In genomic region chr3:20197775-20198174, GRCh38 we compare ENCODE assay signal across 18 cellular contexts. TPM values are rescaled to one million over a fixed set of nuclear protein-coding genes. Genes with fewer than 3 reads are reported as not detected.
A peak's percentile ranks its signal among the peaks of the same experiment; 100 is the strongest.
DNase-seq lines count a peak whose midpoint lies in the region; ATAC-seq and TF ChIP-seq lines count a peak whose summit lies in the region.
"Had no signal": no experiment of that assay in that cellular context is flagged by ENCODE, and none has a peak within 500 bp of the region (broad histone marks: within the 10 kb centered on the region; RNA-seq: fewer than 3 reads in every experiment).

No MANE protein-coding gene starts in this region.

- peak; percentile 0 for DNase-seq in DMS53 (lab: John Stamatoyannopoulos, UW)
- no peak for DNase-seq in DMS53 treated with DMSO at 0.1 percent for 48 hours (lab: John Stamatoyannopoulos, UW; ENCODE audit: unreplicated experiment)
- no peak for DNase-seq in RWPE2 (ENCODE audit: low spot score)
- peak; percentile 58 for DNase-seq in epithelial cell of esophagus (ENCODE audit: low read depth)
- DNase-seq in renal cortical epithelial cell (ENCODE audit: low read depth) = peak; percentile 57
- DNase-seq in occipital lobe (lab: John Stamatoyannopoulos, UW) = no peak
- no peak for DNase-seq in NCI-H1417 treated with DMSO at 0.1 percent for 48 hours (lab: John Stamatoyannopoulos, UW)
- DNase-seq: DMS153, GM23248, Kasumi-1, MV-4-11, NCI-H1436, NCI-H2029 treated with DMSO at 0.1 percent for 48 hours, NCI-H510A treated with DMSO at 0.1 percent for 48 hours had no signal

- H3K27ac ChIP-seq in RWPE2 (ENCODE audit: poor library complexity, severe bottlenecking) = no peak overlapping the region
- H3K27ac ChIP-seq: 22Rv1, BLaER1, GM23248, RWPE1 had no signal

- no peak for TF ChIP-seq CTCF in RWPE2 (IDR thresholded peaks at IDR 0.05; ENCODE audit: poor library complexity, severe bottlenecking)
- TF ChIP-seq CTCF in epithelial cell of esophagus (IDR thresholded peaks at IDR 0.05; ENCODE audit: insufficient read depth, low read depth, low read length, missing control alignments) = no peak

- no peaks in the 10 kb centered on the region for H3K36me3 ChIP-seq in RWPE2 (ENCODE audit: low read depth)
- H3K36me3 ChIP-seq: BLaER1 had no signal

- peak; percentile 35; the same call in 2 of the 3 replicates for ATAC-seq in RWPE2 (ENCODE audit: low read depth)
- no peak for ATAC-seq in HG02642 (IDR thresholded peaks at IDR 0.05; ENCODE audit: poor library complexity, unreplicated experiment)

- H3K27me3 ChIP-seq in RWPE2 (ENCODE audit: insufficient read depth, poor library complexity, severe bottlenecking) = no peaks in the 10 kb centered on the region
- H3K27me3 ChIP-seq: BLaER1 had no signal

- no peaks in the 10 kb centered on the region for H3K4me1 ChIP-seq in RWPE2 (ENCODE audit: insufficient read depth, poor library complexity, severe bottlenecking)
- H3K4me1 ChIP-seq: BLaER1 had no signal

- no peak overlapping the region for H3K4me3 ChIP-seq in RWPE2 (ENCODE audit: severe bottlenecking)
- H3K4me3 ChIP-seq in epithelial cell of esophagus (ENCODE audit: low read length) = no peak overlapping the region
- H3K4me3 ChIP-seq: BLaER1, GM23248 had no signal

- H3K9me3 ChIP-seq in RWPE2 (ENCODE audit: severe bottlenecking) = no peaks in the 10 kb centered on the region
- H3K9me3 ChIP-seq: BLaER1 had no signal

RNA-seq across cellular contexts. Expression of gene SGO1, which starts 11.8 kb away (rescaled TPM):
- total RNA-seq in renal cortical epithelial cell (0.99 and 7.3 TPM in 2 replicates), occipital lobe (1.7 TPM)

Comparison
In these comparisons a context has a peak if more than half of its experiments do, and no peak if none do; other contexts are left out.
1. DNase-seq: peak in DMS53 (single experiment), epithelial cell of esophagus (single experiment) and renal cortical epithelial cell (single experiment); none in DMS53 treated with DMSO at 0.1 percent for 48 hours (single experiment), RWPE2 (single experiment), occipital lobe (single experiment) and NCI-H1417 treated with DMSO at 0.1 percent for 48 hours (single experiment).